8 cellular contexts compared by ENCODE assay signal in genomic region chr19:1315470-1316166, GRCh38. TPM values are rescaled to one million over a fixed set of nuclear protein-coding genes. Genes with fewer than 3 reads are reported as not detected.
DNase-seq lines count a peak whose midpoint lies in the region; FAIRE-seq and TF ChIP-seq lines count a peak whose summit lies in the region.

No MANE protein-coding gene starts in this region.

- H3K79me2 ChIP-seq in mammary epithelial cell (ENCODE audit: insufficient read depth, low read length) (no peaks in the 10 kb centered on the region), keratinocyte (ENCODE audit: control insufficient read depth, insufficient read depth, low read length) (no peaks in the 10 kb centered on the region)

- TF ChIP-seq POLR2A in GM12891 (IDR thresholded peaks at IDR 0.05; ENCODE audit: low read depth, low read length), result no peak

- POLR2A ChIA-PET in A673 (lab: Charles Lee; ENCODE audit: low non-redundant PET), result no interaction called here

- no peaks in the 10 kb centered on the region for H3K27me3 ChIP-seq in A673 (replicated peaks; ENCODE audit: insufficient read depth, low read depth, low read length, poor library complexity)
- peaks cover 9% of the 10 kb centered on the region for H3K27me3 ChIP-seq in mammary epithelial cell (ENCODE audit: insufficient read depth, low read length)
- H3K27me3 ChIP-seq in keratinocyte (ENCODE audit: control insufficient read depth, extremely low read depth, insufficient read depth, low read length), result peaks cover 34% of the 10 kb centered on the region

- H2AFZ ChIP-seq in mammary epithelial cell (ENCODE audit: low read depth, low read length) (peak overlapping the region; percentile 35), keratinocyte (ENCODE audit: control insufficient read depth, low read length) (no peak overlapping the region)

- 5% methylated on average over 23 of the region's 58 CpGs for WGBS in mammary epithelial cell (ENCODE audit: low coverage, missing lambda C conversion rate)

- H3K9me1 ChIP-seq in keratinocyte (ENCODE audit: control insufficient read depth, extremely low read depth, insufficient read depth, low read length), result no peaks in the 10 kb centered on the region

- intact Hi-C loops in A673 (cut with micrococcal nuclease; ENCODE audit: unreplicated experiment) (no loop called here), mammary epithelial cell (cut with micrococcal nuclease) (loop anchor here (2.0 to 5.0 kb wide), 3 partner anchors 37 to 123 kb away; partner anchors contain the start of genes NDUFS7 and RPS15)

- CTCF ChIA-PET in A673 (lab: Charles Lee), result interaction anchor here (0.7 to 1.0 kb wide), 2 partner anchors 36 to 68 kb away, joined by 3 read pairs; no protein-coding TSS in a partner anchor
- CTCF ChIA-PET in mammary epithelial cell (lab: Charles Lee; ENCODE audit: low non-redundant PET), result interaction anchor here (0.5 to 0.6 kb wide), 3 partner anchors 28 to 155 kb away, joined by 5 to 6 read pairs (median 5); no protein-coding TSS in a partner anchor

- H3K9ac ChIP-seq in mammary epithelial cell (ENCODE audit: insufficient read depth, low read length), result no peak overlapping the region
- no peak overlapping the region for H3K9ac ChIP-seq in keratinocyte (ENCODE audit: control insufficient read depth, extremely low read depth, insufficient read depth, low read length)

- H3K27ac ChIP-seq in A673 (ENCODE audit: low read depth, low read length, poor library complexity, severe bottlenecking), result no peak overlapping the region
- H3K27ac ChIP-seq in mammary epithelial cell (ENCODE audit: insufficient read depth, low read depth, low read length), result no peak overlapping the region
- H3K27ac ChIP-seq in keratinocyte (ENCODE audit: control insufficient read depth, insufficient read depth, low read length), result no peak overlapping the region

- no peaks in the 10 kb centered on the region for H4K20me1 ChIP-seq in mammary epithelial cell (ENCODE audit: insufficient read depth, low read length)
- H4K20me1 ChIP-seq in keratinocyte (ENCODE audit: control insufficient read depth, extremely low read depth, insufficient read depth, low read length), result no peaks in the 10 kb centered on the region

- H3K9me3 ChIP-seq in A673 (ENCODE audit: low read depth, low read length, poor library complexity, severe bottlenecking) (no peaks in the 10 kb centered on the region), mammary epithelial cell (replicated peaks; ENCODE audit: insufficient read depth, low read length) (no peaks in the 10 kb centered on the region), keratinocyte (ENCODE audit: control insufficient read depth, low read depth, low read length) (no peaks in the 10 kb centered on the region)

- H3K4me3 ChIP-seq in A673 (ENCODE audit: low read depth, low read length, poor library complexity, severe bottlenecking) (peak overlapping the region; percentile 31), mammary epithelial cell (replicated peaks in 1 of 3; ENCODE audit: insufficient read depth in 1 of 3, low read depth in 2 of 3, low read length in 3 of 3) (peak overlapping the region in 1 of 3 experiments; percentile 13), keratinocyte (ENCODE audit: control insufficient read depth in 2 of 3, extremely low read depth in 1 of 3, insufficient read depth in 2 of 3, low read depth in 1 of 3, low read length in 3 of 3) (peak overlapping the region in 1 of 3 experiments; percentile 19)

- BruUV-seq in A673 (replicated peaks; lab: Mats Ljungman, UMichigan) (no TSS peak), mammary epithelial cell (replicated peaks; lab: Mats Ljungman, UMichigan) (no TSS peak)

- in situ Hi-C loops in mammary epithelial cell (cut with MboI; ENCODE audit: low sequenced_read_pairs in 2 of 2), result no loop called here

- H3K4me2 ChIP-seq in mammary epithelial cell (ENCODE audit: insufficient read depth, low read depth, low read length) (peak overlapping the region; percentile 74), keratinocyte (ENCODE audit: control insufficient read depth, extremely low read depth, insufficient read depth, low read depth, low read length) (peak overlapping the region; percentile 17)

- DNase-seq in A673 (ENCODE audit: low spot score) (peak; percentile 61), GM12891 (ENCODE audit: insufficient read length, low spot score) (peak; percentile 83), RCC 7860 (ENCODE audit: low spot score) (peak; percentile 25), mammary epithelial cell (peak; percentile 39), keratinocyte (ENCODE audit: low read depth, low spot score) (no peak), NAMALWA (ENCODE audit: low spot score) (no peak), activated gamma-delta T cell (lab: John Stamatoyannopoulos, UW) (no peak)
- DNase-seq in stimulated activated CD4-positive, alpha-beta T cell treated with anti-CD3 and anti-CD28 coated beads, Interleukin-4, amount 100 ng/mL, for 24 hours, result peak; percentile 13

- dilution Hi-C loops in mammary epithelial cell (cut with HindIII; ENCODE audit: low sequenced_read_pairs) (no loop called here), keratinocyte (cut with MboI; ENCODE audit: extremely low pct_ligation_motif_present, low sequenced_read_pairs) (no loop called here)

- H3K36me3 ChIP-seq in A673 (ENCODE audit: insufficient read depth, low read length, poor library complexity, severe bottlenecking) (no peaks in the 10 kb centered on the region), mammary epithelial cell (ENCODE audit: insufficient read depth, low read length) (no peaks in the 10 kb centered on the region), keratinocyte (ENCODE audit: control insufficient read depth in 2 of 2, extremely low read depth in 1 of 2, insufficient read depth in 2 of 2, low read length in 2 of 2) (no peaks in the 10 kb centered on the region)

- TF ChIP-seq CTCF in A673 (conservative IDR thresholded peaks at IDR 0.05; ENCODE audit: low read depth, low read length) (peak; percentile 77), mammary epithelial cell (conservative IDR thresholded peaks at IDR 0.05 in 1 of 2, IDR thresholded peaks at IDR 0.05 in 1 of 2; ENCODE audit: extremely low read depth in 1 of 2, insufficient read depth in 1 of 2, low read depth in 1 of 2, low read length in 2 of 2) (peak; percentile 34 to 74), keratinocyte (optimal IDR thresholded peaks at IDR 0.05 in 1 of 3, IDR thresholded peaks at IDR 0.05 in 1 of 3, conservative IDR thresholded peaks at IDR 0.05 in 1 of 3; ENCODE audit: extremely low read depth in 1 of 3, insufficient read depth in 2 of 3, low read length in 3 of 3) (peak in 2 of 3 experiments; percentile 68 to 78)

- FAIRE-seq in GM12891 (lab: Jason Lieb, UNC) (peak; percentile 16), RCC 7860 (lab: Jason Lieb, UNC) (no peak), keratinocyte (lab: Jason Lieb, UNC) (no peak)

- H3K4me1 ChIP-seq in A673 (ENCODE audit: insufficient read depth, low read length, poor library complexity, severe bottlenecking) (peaks cover 9% of the 10 kb centered on the region), mammary epithelial cell (ENCODE audit: insufficient read depth, low read length) (peaks cover 22% of the 10 kb centered on the region), keratinocyte (ENCODE audit: control insufficient read depth, extremely low read depth, insufficient read depth, low read length) (peaks cover 18% of the 10 kb centered on the region)

TF ChIP-seq in GM12891, 5 proteins besides CTCF, POLR2A, EP300 and RAD21:
- TF ChIP-seq SPI1 (IDR thresholded peaks at IDR 0.05; ENCODE audit: low read depth, low read length) (no peak), TAF1 (IDR thresholded peaks at IDR 0.05; ENCODE audit: low read depth, low read length) (no peak), POLR2AphosphoS5 (IDR thresholded peaks at IDR 0.05; ENCODE audit: low read depth, low read length) (no peak), POU2F2 (IDR thresholded peaks at IDR 0.05; ENCODE audit: low read depth, low read length) (no peak), PAX5 (IDR thresholded peaks at IDR 0.05; ENCODE audit: insufficient read depth, low read length, severe bottlenecking) (no peak)
TF ChIP-seq in GM12891: peak in this region for 0.

RNA-seq across cellular contexts. Expression of gene EFNA2, which starts 29.9 kb away (rescaled TPM):
- total RNA-seq in A673 (2021) (0.64 and 0.68 TPM in 2 replicates), mammary epithelial cell (under 1 TPM in 1 of 2 donors, not detected in 1; 0.33 TPM)
- not detected for polyA plus RNA-seq in GM12891 (2012; ENCODE audit: low read depth, missing spikeins)
- polyA plus RNA-seq in mammary epithelial cell (not detected), keratinocyte (not detected in 3 replicates)
- polyA minus RNA-seq in mammary epithelial cell (not detected), keratinocyte (not detected in 3 replicates)
- polyA plus RNA-seq in keratinocyte (2011; ENCODE audit: low read depth), result not detected
- not detected in 2 replicates for polyA plus RNA-seq in keratinocyte (2011; cell fraction: cytosol; rRNA removed)
- polyA plus RNA-seq in keratinocyte (2011; cell fraction: nucleus; rRNA removed), result not detected in 2 replicates
- polyA plus RNA-seq in keratinocyte (2012; ENCODE audit: low replicate concordance), result not detected in 2 replicates
- polyA minus RNA-seq in keratinocyte (2011; cell fraction: cytosol; rRNA and poly(A)+ RNA removed), result not detected
- polyA minus RNA-seq in keratinocyte (2011; cell fraction: nucleus; rRNA and poly(A)+ RNA removed), result 0.53 TPM in 1 of 2 replicates, not detected in the other

RNA-seq across cellular contexts. Expression of gene FAM174C, which starts 40.3 kb away (rescaled TPM):
- total RNA-seq in A673 (2021) (69.4 and 88.6 TPM in 2 replicates), mammary epithelial cell (10 to 100 TPM; 22.8 to 60.1 TPM)
- 47.7 TPM for polyA plus RNA-seq in GM12891 (2012; ENCODE audit: low read depth, missing spikeins)
- polyA plus RNA-seq in mammary epithelial cell (53.3 TPM), keratinocyte (18.5 to 30.1 TPM (median 27.6 TPM) in 3 replicates)
- polyA minus RNA-seq in mammary epithelial cell (13.1 TPM), keratinocyte (7.1 to 15.1 TPM (median 8.0 TPM) in 3 replicates)
- polyA plus RNA-seq in keratinocyte (2011; ENCODE audit: low read depth), result 16.5 TPM
- polyA plus RNA-seq in keratinocyte (2011; cell fraction: cytosol; rRNA removed), result 23.5 and 65.8 TPM in 2 replicates
- 16.3 and 21.3 TPM in 2 replicates for polyA plus RNA-seq in keratinocyte (2011; cell fraction: nucleus; rRNA removed)
- polyA plus RNA-seq in keratinocyte (2012; ENCODE audit: low replicate concordance), result 45.3 and 60.9 TPM in 2 replicates
- 49.3 TPM for polyA minus RNA-seq in keratinocyte (2011; cell fraction: cytosol; rRNA and poly(A)+ RNA removed)
- polyA minus RNA-seq in keratinocyte (2011; cell fraction: nucleus; rRNA and poly(A)+ RNA removed), result 3.1 and 5.0 TPM in 2 replicates

RNA-seq across cellular contexts. Expression of gene CIRBP, which starts 46.5 kb away (rescaled TPM):
- total RNA-seq in A673 (2021) (287 and 386 TPM in 2 replicates), mammary epithelial cell (100 to 1,000 TPM; 196 to 221 TPM)
- polyA plus RNA-seq in GM12891 (2012; ENCODE audit: low read depth, missing spikeins), result 297 TPM
- polyA plus RNA-seq in mammary epithelial cell (132 TPM), keratinocyte (97.5 to 164 TPM (median 113 TPM) in 3 replicates)
- polyA minus RNA-seq in mammary epithelial cell (125 TPM), keratinocyte (15.5 to 48.4 TPM (median 20.1 TPM) in 3 replicates)
- polyA plus RNA-seq in keratinocyte (2011; ENCODE audit: low read depth), result 140 TPM
- polyA plus RNA-seq in keratinocyte (2011; cell fraction: cytosol; rRNA removed), result 57.4 and 107 TPM in 2 replicates
- polyA plus RNA-seq in keratinocyte (2011; cell fraction: nucleus; rRNA removed), result 226 and 247 TPM in 2 replicates
- polyA plus RNA-seq in keratinocyte (2012; ENCODE audit: low replicate concordance), result 130 and 149 TPM in 2 replicates
- 122 TPM for polyA minus RNA-seq in keratinocyte (2011; cell fraction: cytosol; rRNA and poly(A)+ RNA removed)
- 28.2 and 42.2 TPM in 2 replicates for polyA minus RNA-seq in keratinocyte (2011; cell fraction: nucleus; rRNA and poly(A)+ RNA removed)

Comparison
In these comparisons a context has a peak if more than half of its experiments do, and no peak if none do; other contexts are left out.
1. DNase-seq: peak in A673 (single experiment), GM12891 (single experiment), RCC 7860 (single experiment), mammary epithelial cell (single experiment) and stimulated activated CD4-positive, alpha-beta T cell treated with anti-CD3 and anti-CD28 coated beads, Interleukin-4, amount 100 ng/mL, for 24 hours (single experiment); none in keratinocyte (single experiment), NAMALWA (single experiment) and activated gamma-delta T cell (single experiment).
2. Peak in every context shown above with its lines, with median percentiles within 50 percentile points of each other: CTCF ChIP-seq.